Comparison of ENCODE assay signal across 30 cellular contexts in the genomic region with DNA sequence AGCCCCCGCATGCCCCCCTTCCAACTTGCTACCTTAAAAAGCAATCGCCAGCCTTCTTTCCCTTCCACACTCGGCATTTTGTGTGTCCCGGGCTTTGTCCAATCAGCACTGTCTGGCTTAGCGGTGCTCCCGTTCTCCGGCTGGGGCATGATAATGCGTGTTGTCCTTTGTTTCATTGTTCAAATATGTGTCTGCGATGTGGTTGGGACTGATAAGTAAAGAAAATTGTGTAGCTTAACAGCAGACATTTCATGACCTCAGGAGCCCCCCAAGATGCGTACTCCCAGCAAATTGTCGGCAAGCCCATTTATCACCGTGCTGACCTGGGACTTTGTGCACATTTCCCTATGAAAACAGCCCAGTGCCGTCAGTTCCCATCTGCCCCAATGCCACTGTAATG.
"Had no signal": no experiment of that assay in that cellular context is flagged by ENCODE, and none has a peak within 500 bp of the region (broad histone marks: within the 10 kb centered on the region; RNA-seq: fewer than 3 reads in every experiment).

No MANE protein-coding gene starts in this region.

- H3K4me3 Mint-ChIP-seq: activated CD4-positive, alpha-beta memory T cell treated with anti-CD3 and anti-CD28 coated beads for 36 hours; activated CD4-positive, alpha-beta T cell treated with anti-CD3 and anti-CD28 coated beads for 36 hours; activated CD4-positive, alpha-beta T cell treated with anti-CD3 and anti-CD28 coated beads, Interleukin-2, amount 10 ng/mL, durations not matched to agents 24 days and 14 days; activated CD8-positive, alpha-beta memory T cell treated with anti-CD3 and anti-CD28 coated beads, Interleukin-2, amount 10 ng/mL, durations not matched to agents 7 days and 5 days; activated CD8-positive, alpha-beta T cell treated with anti-CD3 and anti-CD28 coated beads, Interleukin-2, amount 10 ng/mL, durations not matched to agents 7 days and 5 days; activated naive CD4-positive, alpha-beta T cell treated with anti-CD3 and anti-CD28 coated beads for 36 hours; activated naive CD4-positive, alpha-beta T cell treated with anti-CD3 and anti-CD28 coated beads, Interleukin-2, amount 50 U/mL, for 24 hours; activated naive CD8-positive, alpha-beta T cell treated with anti-CD3 and anti-CD28 coated beads for 36 hours; activated naive CD8-positive, alpha-beta T cell treated with anti-CD3 and anti-CD28 coated beads, Interleukin-2, amount 50 U/mL, for 24 hours; activated T-helper 1 cell treated with anti-CD3 and anti-CD28 coated beads, Interleukin-12 subunit alpha, Interleukin-12 subunit beta, Interleukin-2, Interleukin-4 antibody, amounts not matched to agents 30 ng/mL and 10 ng/mL and 1 ng/mL, durations not matched to agents 14 hours and 24 hours and 36 hours had no signal

- H3K4me1 Mint-ChIP-seq: activated CD4-positive, alpha-beta T cell treated with anti-CD3 and anti-CD28 coated beads for 36 hours; activated CD4-positive, alpha-beta T cell treated with anti-CD3 and anti-CD28 coated beads, Interleukin-2, amount 10 ng/mL, durations not matched to agents 24 days and 14 days; activated CD8-positive, alpha-beta memory T cell treated with anti-CD3 and anti-CD28 coated beads, Interleukin-2, amount 10 ng/mL, durations not matched to agents 7 days and 5 days; activated naive CD4-positive, alpha-beta T cell treated with anti-CD3 and anti-CD28 coated beads, Interleukin-2, amount 50 U/mL, for 24 hours; activated naive CD8-positive, alpha-beta T cell treated with anti-CD3 and anti-CD28 coated beads for 36 hours; activated naive CD8-positive, alpha-beta T cell treated with anti-CD3 and anti-CD28 coated beads, Interleukin-2, amount 50 U/mL, for 24 hours had no signal

- H3K9me3 Mint-ChIP-seq: activated CD4-positive, alpha-beta memory T cell treated with anti-CD3 and anti-CD28 coated beads for 36 hours; activated CD4-positive, alpha-beta T cell treated with anti-CD3 and anti-CD28 coated beads, Interleukin-2, amount 10 ng/mL, durations not matched to agents 24 days and 14 days; activated naive CD4-positive, alpha-beta T cell treated with anti-CD3 and anti-CD28 coated beads for 36 hours; activated naive CD4-positive, alpha-beta T cell treated with anti-CD3 and anti-CD28 coated beads, Interleukin-2, amount 50 U/mL, for 24 hours; activated naive CD8-positive, alpha-beta T cell treated with anti-CD3 and anti-CD28 coated beads for 36 hours; activated naive CD8-positive, alpha-beta T cell treated with anti-CD3 and anti-CD28 coated beads, Interleukin-2, amount 50 U/mL, for 24 hours; activated T-helper 1 cell treated with anti-CD3 and anti-CD28 coated beads, Interleukin-12 subunit alpha, Interleukin-12 subunit beta, Interleukin-2, Interleukin-4 antibody, amounts not matched to agents 30 ng/mL and 10 ng/mL and 1 ng/mL, durations not matched to agents 14 hours and 24 hours and 36 hours; activated T-helper 2 cell treated with anti-CD3 and anti-CD28 coated beads, Interferon-gamma antibody, Interleukin-2, Interleukin-4, amounts not matched to agents 10 μg/mL and 5 μg/mL and 100 μg/mL, durations not matched to agents 14 hours and 24 hours and 36 hours had no signal

- H3K36me3 Mint-ChIP-seq: activated CD4-positive, alpha-beta memory T cell treated with anti-CD3 and anti-CD28 coated beads for 36 hours; activated CD8-positive, alpha-beta memory T cell treated with anti-CD3 and anti-CD28 coated beads, Interleukin-2, amount 10 ng/mL, durations not matched to agents 7 days and 5 days; activated naive CD4-positive, alpha-beta T cell treated with anti-CD3 and anti-CD28 coated beads, Interleukin-2, amount 50 U/mL, for 24 hours; activated naive CD8-positive, alpha-beta T cell treated with anti-CD3 and anti-CD28 coated beads for 36 hours had no signal

- H3K4me3 ChIP-seq: adrenal gland, body of pancreas, colonic mucosa, esophagus muscularis mucosa, gastroesophageal sphincter had no signal

- H3K27ac Mint-ChIP-seq: activated CD4-positive, alpha-beta memory T cell treated with anti-CD3 and anti-CD28 coated beads for 36 hours; activated CD4-positive, alpha-beta T cell treated with anti-CD3 and anti-CD28 coated beads for 36 hours; activated CD4-positive, alpha-beta T cell treated with anti-CD3 and anti-CD28 coated beads, Interleukin-2, amount 10 ng/mL, durations not matched to agents 24 days and 14 days; activated CD8-positive, alpha-beta memory T cell treated with anti-CD3 and anti-CD28 coated beads, Interleukin-2, amount 10 ng/mL, durations not matched to agents 7 days and 5 days; activated CD8-positive, alpha-beta T cell treated with anti-CD3 and anti-CD28 coated beads, Interleukin-2, amount 10 ng/mL, durations not matched to agents 7 days and 5 days; activated naive CD4-positive, alpha-beta T cell treated with anti-CD3 and anti-CD28 coated beads for 36 hours; activated naive CD4-positive, alpha-beta T cell treated with anti-CD3 and anti-CD28 coated beads, Interleukin-2, amount 50 U/mL, for 24 hours; activated naive CD8-positive, alpha-beta T cell treated with anti-CD3 and anti-CD28 coated beads for 36 hours; activated naive CD8-positive, alpha-beta T cell treated with anti-CD3 and anti-CD28 coated beads, Interleukin-2, amount 50 U/mL, for 24 hours; activated T-helper 1 cell treated with anti-CD3 and anti-CD28 coated beads, Interleukin-12 subunit alpha, Interleukin-12 subunit beta, Interleukin-2, Interleukin-4 antibody, amounts not matched to agents 30 ng/mL and 10 ng/mL and 1 ng/mL, durations not matched to agents 14 hours and 24 hours and 36 hours; activated T-helper 2 cell treated with anti-CD3 and anti-CD28 coated beads, Interferon-gamma antibody, Interleukin-2, Interleukin-4, amounts not matched to agents 10 μg/mL and 5 μg/mL and 100 μg/mL, durations not matched to agents 14 hours and 24 hours and 36 hours had no signal

- ATAC-seq: activated CD4-positive, alpha-beta T cell treated with anti-CD3 and anti-CD28 coated beads for 36 hours; activated CD8-positive, alpha-beta memory T cell treated with anti-CD3 and anti-CD28 coated beads, Interleukin-2, amount 10 ng/mL, durations not matched to agents 7 days and 5 days; activated CD8-positive, alpha-beta T cell treated with anti-CD3 and anti-CD28 coated beads, Interleukin-2, amount 10 ng/mL, durations not matched to agents 7 days and 5 days; activated naive CD8-positive, alpha-beta T cell treated with anti-CD3 and anti-CD28 coated beads, Interleukin-2, amount 50 U/mL, for 24 hours; body of pancreas; gastroesophageal sphincter had no signal

- DNase-seq: activated CD4-positive, alpha-beta memory T cell treated with anti-CD3 and anti-CD28 coated beads for 36 hours; activated CD4-positive, alpha-beta T cell treated with anti-CD3 and anti-CD28 coated beads for 36 hours; activated CD4-positive, alpha-beta T cell treated with anti-CD3 and anti-CD28 coated beads, Interleukin-2, amount 10 ng/mL, durations not matched to agents 24 days and 14 days; activated CD4-positive, CD25-positive, alpha-beta regulatory T cell; activated CD4-positive, CD25-positive, alpha-beta regulatory T cell treated with anti-CD3 and anti-CD28 coated beads, Interleukin-2, amount 50 U/mL, for 72 hours; activated CD8-positive, alpha-beta memory T cell treated with anti-CD3 and anti-CD28 coated beads, Interleukin-2, amount 10 ng/mL, durations not matched to agents 7 days and 5 days; activated CD8-positive, alpha-beta memory T cell treated with anti-CD3 and anti-CD28 coated beads, Interleukin-2, amount 50 U/mL, for 4 hours; activated CD8-positive, alpha-beta T cell treated with anti-CD3 and anti-CD28 coated beads, Interleukin-2, amount 10 ng/mL, durations not matched to agents 7 days and 5 days; activated effector memory CD4-positive, alpha-beta T cell treated with anti-CD3 and anti-CD28 coated beads, Interleukin-2, amount 50 U/mL, for 16 hours; activated naive CD4-positive, alpha-beta T cell treated with anti-CD3 and anti-CD28 coated beads for 36 hours; activated naive CD8-positive, alpha-beta T cell treated with anti-CD3 and anti-CD28 coated beads for 36 hours; activated naive CD8-positive, alpha-beta T cell treated with anti-CD3 and anti-CD28 coated beads, Interleukin-2, amount 50 U/mL, for 24 hours; activated T-cell treated with anti-CD3 and anti-CD28 coated beads, Interleukin-2, amount 50 U/mL, for 1 hour; activated T-cell treated with anti-CD3 and anti-CD28 coated beads, Interleukin-2, amount 50 U/mL, for 48 hours; adrenal gland; amygdala; aorta; body of pancreas; caudate nucleus; cerebellar nuclear complex; colonic mucosa; effector CD8-positive, alpha-beta T cell; foreskin melanocyte; head of caudate nucleus; T-helper 2 cell had no signal
